8 cellular contexts compared by ENCODE assay signal in the genomic region with DNA sequence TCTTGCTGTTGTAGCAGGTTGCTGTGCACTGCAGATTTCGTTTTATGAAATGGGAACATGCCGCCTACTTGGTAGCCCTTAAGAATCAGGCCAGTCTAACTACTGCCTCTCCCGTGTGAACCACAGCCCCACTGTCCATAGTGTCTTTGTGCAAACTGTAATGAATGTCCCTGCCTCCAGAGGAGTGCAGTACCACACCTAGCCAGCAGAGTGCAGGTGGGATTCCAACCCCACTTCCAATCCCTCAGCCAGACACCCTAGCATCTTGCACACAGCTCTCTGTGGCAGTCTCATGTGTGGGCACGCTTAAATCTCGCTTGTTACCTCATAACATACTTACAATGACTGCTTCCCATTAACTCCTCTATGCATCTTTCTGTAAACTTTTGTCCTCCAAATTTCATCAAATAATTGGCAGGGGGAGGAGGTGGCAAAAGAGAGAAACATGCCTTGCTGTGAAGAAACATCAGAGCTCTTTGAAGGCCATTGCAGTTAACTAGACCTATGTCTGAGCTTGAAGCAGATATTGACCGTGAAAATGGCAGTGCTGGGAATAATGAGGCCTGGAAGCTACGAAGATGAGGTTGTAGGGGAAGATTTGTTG. TPM values are rescaled to one million over a fixed set of nuclear protein-coding genes. Genes with fewer than 3 reads are reported as not detected.
DNase-seq lines count a peak whose midpoint lies in the region; ATAC-seq and TF ChIP-seq lines count a peak whose summit lies in the region.

No MANE protein-coding gene starts in this region.

- DNase-seq in AG10803 (ENCODE audit: low read depth) (no peak), fibroblast of villous mesenchyme (ENCODE audit: low read depth) (no peak), nucleus accumbens (lab: John Stamatoyannopoulos, UW) (no peak), GF-D8 (lab: John Stamatoyannopoulos, UW) (no peak)
- DNase-seq in activated CD8-positive, alpha-beta T cell treated with anti-CD3 and anti-CD28 coated beads, Interleukin-2, amount 10 ng/mL, durations not matched to agents 7 days and 5 days, result peak; percentile 65
- DNase-seq in stimulated activated CD4-positive, alpha-beta T cell treated with anti-CD3 and anti-CD28 coated beads, Interleukin-4, amount 100 ng/mL, for 24 hours, result peak; percentile 54

- POLR2A ChIA-PET in activated CD8-positive, alpha-beta T cell treated with anti-CD3 and anti-CD28 coated beads, Interleukin-2, amount 10 ng/mL, durations not matched to agents 7 days and 5 days (lab: Charles Lee), result no interaction called here

- no peaks in the 10 kb centered on the region for H3K36me3 Mint-ChIP-seq in activated CD8-positive, alpha-beta T cell treated with anti-CD3 and anti-CD28 coated beads, Interleukin-2, amount 10 ng/mL, durations not matched to agents 7 days and 5 days (ENCODE audit: low read depth)

- no peaks in the 10 kb centered on the region for H3K4me1 Mint-ChIP-seq in activated CD8-positive, alpha-beta T cell treated with anti-CD3 and anti-CD28 coated beads, Interleukin-2, amount 10 ng/mL, durations not matched to agents 7 days and 5 days (ENCODE audit: low read depth)

- H3K4me3 Mint-ChIP-seq in activated CD8-positive, alpha-beta T cell treated with anti-CD3 and anti-CD28 coated beads, Interleukin-2, amount 10 ng/mL, durations not matched to agents 7 days and 5 days, result no peak overlapping the region

- H3K27me3 Mint-ChIP-seq in activated CD8-positive, alpha-beta T cell treated with anti-CD3 and anti-CD28 coated beads, Interleukin-2, amount 10 ng/mL, durations not matched to agents 7 days and 5 days (ENCODE audit: low read depth), result no peaks in the 10 kb centered on the region

- H3K27ac Mint-ChIP-seq in activated CD8-positive, alpha-beta T cell treated with anti-CD3 and anti-CD28 coated beads, Interleukin-2, amount 10 ng/mL, durations not matched to agents 7 days and 5 days, result no peak overlapping the region

- H3K4me3 ChIP-seq in AG10803 (ENCODE audit: low read length) (no peak overlapping the region), fibroblast of villous mesenchyme (ENCODE audit: low read depth, low read length) (no peak overlapping the region)

- TF ChIP-seq CTCF in AG10803 (conservative IDR thresholded peaks at IDR 0.05; ENCODE audit: low read length) (peak; percentile 43), fibroblast of villous mesenchyme (IDR thresholded peaks at IDR 0.05; ENCODE audit: insufficient read depth, low read depth, low read length) (peak; percentile 50)

- CTCF ChIA-PET in activated CD8-positive, alpha-beta T cell treated with anti-CD3 and anti-CD28 coated beads, Interleukin-2, amount 10 ng/mL, durations not matched to agents 7 days and 5 days (lab: Charles Lee), result interaction anchor here (0.9 to 2.5 kb wide), 18 partner anchors 7 to 358 kb away, joined by 3 to 14 read pairs (median 6); a partner anchor contains a TSS

- ATAC-seq in GM18867 (IDR thresholded peaks at IDR 0.05; ENCODE audit: unreplicated experiment) (peak; percentile 99), HG03558 (IDR thresholded peaks at IDR 0.05; ENCODE audit: extremely low read depth, unreplicated experiment) (peak; percentile 66)
- peak; percentile 92 for ATAC-seq in activated CD8-positive, alpha-beta T cell treated with anti-CD3 and anti-CD28 coated beads, Interleukin-2, amount 10 ng/mL, durations not matched to agents 7 days and 5 days

- no peaks in the 10 kb centered on the region for H3K9me3 Mint-ChIP-seq in activated CD8-positive, alpha-beta T cell treated with anti-CD3 and anti-CD28 coated beads, Interleukin-2, amount 10 ng/mL, durations not matched to agents 7 days and 5 days (ENCODE audit: insufficient read depth)

RNA-seq across cellular contexts. Expression of a gene that starts 47.2 kb away (rescaled TPM):
- total RNA-seq in activated CD8-positive, alpha-beta T cell treated with anti-CD3 and anti-CD28 coated beads, Interleukin-2, amount 10 ng/mL, durations not matched to agents 7 days and 5 days, result not detected
- total RNA-seq in fibroblast of villous mesenchyme, result under 0.01 TPM in 2 replicates

RNA-seq across cellular contexts. Expression of a gene that starts 47.4 kb away (rescaled TPM):
- 10 to 100 TPM; 28.4 to 30.7 TPM for total RNA-seq in activated CD8-positive, alpha-beta T cell treated with anti-CD3 and anti-CD28 coated beads, Interleukin-2, amount 10 ng/mL, durations not matched to agents 7 days and 5 days
- total RNA-seq in fibroblast of villous mesenchyme, result 10.4 and 11.0 TPM in 2 replicates

Comparison
In these comparisons a context has a peak if more than half of its experiments do, and no peak if none do; other contexts are left out.
1. DNase-seq: peak in activated CD8-positive, alpha-beta T cell treated with anti-CD3 and anti-CD28 coated beads, Interleukin-2, amount 10 ng/mL, durations not matched to agents 7 days and 5 days (single experiment) and stimulated activated CD4-positive, alpha-beta T cell treated with anti-CD3 and anti-CD28 coated beads, Interleukin-4, amount 100 ng/mL, for 24 hours (single experiment); none in AG10803 (single experiment), fibroblast of villous mesenchyme (single experiment), nucleus accumbens (0 of 56) and GF-D8 (single experiment).
2. Peak in every context shown above with its lines, with median percentiles within 50 percentile points of each other: ATAC-seq.